Comparison of ENCODE assay signal across 8 cellular contexts in genomic region chr3:124768812-124769211, GRCh38. TPM values are rescaled to one million over a fixed set of nuclear protein-coding genes. Genes with fewer than 3 reads are reported as not detected.
DNase-seq lines count a peak whose midpoint lies in the region; FAIRE-seq and TF ChIP-seq lines count a peak whose summit lies in the region.

No MANE protein-coding gene starts in this region.

- no peak overlapping the region for H3K4me2 ChIP-seq in astrocyte (ENCODE audit: low read length)
- no peak overlapping the region for H3K4me2 ChIP-seq in smooth muscle cell

- no peak overlapping the region for H3K27ac ChIP-seq in astrocyte (ENCODE audit: low read depth, low read length)
- no peak overlapping the region for H3K27ac ChIP-seq in smooth muscle cell (ENCODE audit: low read depth)

- no peaks in the 10 kb centered on the region for H3K9me3 Mint-ChIP-seq in activated CD4-positive, alpha-beta memory T cell treated with anti-CD3 and anti-CD28 coated beads for 36 hours
- no peaks in the 10 kb centered on the region for H3K9me3 Mint-ChIP-seq in activated CD4-positive, alpha-beta memory T cell treated with anti-CD3 and anti-CD28 coated beads, Interleukin-2, amount 10 ng/mL, durations not matched to agents 7 days and 5 days
- no peaks in the 10 kb centered on the region for H3K9me3 Mint-ChIP-seq in astrocyte (ENCODE audit: unreplicated experiment)

- H2AFZ ChIP-seq in astrocyte (ENCODE audit: low read depth, low read length) (no peak overlapping the region), smooth muscle cell (ENCODE audit: low read depth) (no peak overlapping the region)

- intact Hi-C loops in activated CD4-positive, alpha-beta memory T cell treated with anti-CD3 and anti-CD28 coated beads for 36 hours (cut with micrococcal nuclease), result no loop called here

- no peak for FAIRE-seq in astrocyte (lab: Jason Lieb, UNC)

- TF ChIP-seq CTCF in astrocyte (IDR thresholded peaks at IDR 0.05; ENCODE audit: insufficient read depth, low read depth, low read length) (peak; percentile 4), smooth muscle cell (IDR thresholded peaks at IDR 0.05; ENCODE audit: borderline replicate concordance, insufficient read depth, poor library complexity, severe bottlenecking) (peak; percentile 25)

- H3K4me1 Mint-ChIP-seq in activated CD4-positive, alpha-beta memory T cell treated with anti-CD3 and anti-CD28 coated beads for 36 hours (ENCODE audit: low read depth), result no peaks in the 10 kb centered on the region
- H3K4me1 Mint-ChIP-seq in activated CD4-positive, alpha-beta memory T cell treated with anti-CD3 and anti-CD28 coated beads, Interleukin-2, amount 10 ng/mL, durations not matched to agents 7 days and 5 days, result no peaks in the 10 kb centered on the region
- H3K4me1 Mint-ChIP-seq in astrocyte (ENCODE audit: low read depth, unreplicated experiment), result peaks cover 29% of the 10 kb centered on the region

- H3K9me3 ChIP-seq in astrocyte (ENCODE audit: insufficient read depth, low read depth, low read length) (no peaks in the 10 kb centered on the region), smooth muscle cell (replicated peaks; ENCODE audit: low read depth) (no peaks in the 10 kb centered on the region)

- peaks cover 4% of the 10 kb centered on the region for H3K27me3 Mint-ChIP-seq in activated CD4-positive, alpha-beta memory T cell treated with anti-CD3 and anti-CD28 coated beads for 36 hours
- peaks cover 14% of the 10 kb centered on the region for H3K27me3 Mint-ChIP-seq in activated CD4-positive, alpha-beta memory T cell treated with anti-CD3 and anti-CD28 coated beads, Interleukin-2, amount 10 ng/mL, durations not matched to agents 7 days and 5 days
- no peaks in the 10 kb centered on the region for H3K27me3 Mint-ChIP-seq in astrocyte (ENCODE audit: low read depth, unreplicated experiment)

- POLR2A ChIA-PET in activated CD4-positive, alpha-beta memory T cell treated with anti-CD3 and anti-CD28 coated beads for 36 hours (lab: Charles Lee), result no interaction called here
- POLR2A ChIA-PET in activated CD4-positive, alpha-beta memory T cell treated with anti-CD3 and anti-CD28 coated beads, Interleukin-2, amount 10 ng/mL, durations not matched to agents 7 days and 5 days (lab: Charles Lee), result no interaction called here

- H3K36me3 ChIP-seq in astrocyte (ENCODE audit: insufficient read depth, low read length), result peaks cover 18% of the 10 kb centered on the region
- no peaks in the 10 kb centered on the region for H3K36me3 ChIP-seq in smooth muscle cell (ENCODE audit: low read depth)

- DNase-seq in activated CD4-positive, alpha-beta memory T cell treated with anti-CD3 and anti-CD28 coated beads for 36 hours, result peak; percentile 31
- DNase-seq in activated CD4-positive, alpha-beta memory T cell treated with anti-CD3 and anti-CD28 coated beads, Interleukin-2, amount 10 ng/mL, durations not matched to agents 7 days and 5 days, result no peak
- DNase-seq in HT1080 (ENCODE audit: low read depth) (peak; percentile 72), astrocyte (ENCODE audit: low read depth) (no peak), smooth muscle cell (lab: John Stamatoyannopoulos, UW; ENCODE audit: unreplicated experiment) (no peak), NCI-H2171 (lab: John Stamatoyannopoulos, UW) (no peak), NOMO-1 treated with DMSO at 0.1 percent for 48 hours (lab: John Stamatoyannopoulos, UW; ENCODE audit: unreplicated experiment) (no peak), T-helper 2 cell (no peak)

- H3K36me3 Mint-ChIP-seq in activated CD4-positive, alpha-beta memory T cell treated with anti-CD3 and anti-CD28 coated beads for 36 hours, result no peaks in the 10 kb centered on the region
- H3K36me3 Mint-ChIP-seq in activated CD4-positive, alpha-beta memory T cell treated with anti-CD3 and anti-CD28 coated beads, Interleukin-2, amount 10 ng/mL, durations not matched to agents 7 days and 5 days (ENCODE audit: low read depth), result no peaks in the 10 kb centered on the region
- H3K36me3 Mint-ChIP-seq in astrocyte (ENCODE audit: low read depth, unreplicated experiment), result peaks cover 45% of the 10 kb centered on the region

- H3K4me3 ChIP-seq in astrocyte (ENCODE audit: insufficient read depth, low read depth, low read length) (no peak overlapping the region), smooth muscle cell (no peak overlapping the region)

- H3K27ac Mint-ChIP-seq in activated CD4-positive, alpha-beta memory T cell treated with anti-CD3 and anti-CD28 coated beads for 36 hours, result no peak overlapping the region
- H3K27ac Mint-ChIP-seq in activated CD4-positive, alpha-beta memory T cell treated with anti-CD3 and anti-CD28 coated beads, Interleukin-2, amount 10 ng/mL, durations not matched to agents 7 days and 5 days, result no peak overlapping the region
- no peak overlapping the region for H3K27ac Mint-ChIP-seq in astrocyte (ENCODE audit: unreplicated experiment)

- CTCF ChIA-PET in activated CD4-positive, alpha-beta memory T cell treated with anti-CD3 and anti-CD28 coated beads for 36 hours (lab: Charles Lee), result interaction anchor here (2.0 to 2.4 kb wide), 2 partner anchors 133 kb away, joined by 15 to 17 read pairs; no protein-coding TSS in a partner anchor
- CTCF ChIA-PET in activated CD4-positive, alpha-beta memory T cell treated with anti-CD3 and anti-CD28 coated beads, Interleukin-2, amount 10 ng/mL, durations not matched to agents 7 days and 5 days (lab: Charles Lee), result interaction anchor here (0.5 to 5.4 kb wide), 3 partner anchors 10 to 137 kb away, joined by 3 to 41 read pairs (median 3); no protein-coding TSS in a partner anchor

- H3K27me3 ChIP-seq in astrocyte (ENCODE audit: insufficient read depth, low read length) (no peaks in the 10 kb centered on the region), smooth muscle cell (ENCODE audit: low read depth) (no peaks in the 10 kb centered on the region)

- H3K9ac ChIP-seq in astrocyte (ENCODE audit: low read length), result no peak overlapping the region
- no peak overlapping the region for H3K9ac ChIP-seq in smooth muscle cell (ENCODE audit: low read depth)

- H3K4me1 ChIP-seq in astrocyte (ENCODE audit: insufficient read depth, low read length) (peaks cover 18% of the 10 kb centered on the region), smooth muscle cell (ENCODE audit: low read depth) (peaks cover 17% of the 10 kb centered on the region)

- H4K20me1 ChIP-seq in astrocyte (ENCODE audit: insufficient read depth, low read length), result peaks cover 4% of the 10 kb centered on the region
- H4K20me1 ChIP-seq in smooth muscle cell (ENCODE audit: low read depth), result no peaks in the 10 kb centered on the region

- H3K79me2 ChIP-seq in astrocyte (ENCODE audit: insufficient read depth, low read length) (no peaks in the 10 kb centered on the region), smooth muscle cell (ENCODE audit: low read depth) (no peaks in the 10 kb centered on the region)

- WGBS in smooth muscle cell (ENCODE audit: low lambda C conversion rate), result 76% methylated on average over 7 of the region's 7 CpGs

- peaks cover 26% of the 10 kb centered on the region for H3F3A ChIP-seq in smooth muscle cell (ENCODE audit: low read depth)

- H3K4me3 Mint-ChIP-seq in activated CD4-positive, alpha-beta memory T cell treated with anti-CD3 and anti-CD28 coated beads for 36 hours, result no peak overlapping the region
- no peak overlapping the region for H3K4me3 Mint-ChIP-seq in activated CD4-positive, alpha-beta memory T cell treated with anti-CD3 and anti-CD28 coated beads, Interleukin-2, amount 10 ng/mL, durations not matched to agents 7 days and 5 days
- no peak overlapping the region for H3K4me3 Mint-ChIP-seq in astrocyte (ENCODE audit: unreplicated experiment)

RNA-seq across cellular contexts. Expression of gene UMPS, which starts 38.6 kb away (rescaled TPM):
- 10 to 100 TPM; 40.9 to 48.1 TPM for total RNA-seq in activated CD4-positive, alpha-beta memory T cell treated with anti-CD3 and anti-CD28 coated beads for 36 hours
- 10 to 100 TPM; 23.3 to 26.3 TPM for total RNA-seq in activated CD4-positive, alpha-beta memory T cell treated with anti-CD3 and anti-CD28 coated beads, Interleukin-2, amount 10 ng/mL, durations not matched to agents 7 days and 5 days
- 98.9 and 118 TPM in 2 replicates for total RNA-seq in HT1080 (2014; rRNA removed; shearing (Covaris generic))
- polyA plus RNA-seq in HT1080 (2015; cell fraction: cytosol; rRNA removed), result 54.2 and 70.7 TPM in 2 replicates
- 73.6 and 81.9 TPM in 2 replicates for polyA plus RNA-seq in HT1080 (2015; cell fraction: nucleus; rRNA removed)
- 25.4 and 38.3 TPM in 2 replicates for total RNA-seq in astrocyte
- total RNA-seq in smooth muscle cell, result 16.9 and 79.2 TPM in 2 replicates
- polyA plus RNA-seq in smooth muscle cell, result 22.3 and 26.4 TPM in 2 replicates

Comparison
In these comparisons a context has a peak if more than half of its experiments do, and no peak if none do; other contexts are left out.
1. DNase-seq: peak in activated CD4-positive, alpha-beta memory T cell treated with anti-CD3 and anti-CD28 coated beads for 36 hours (single experiment) and HT1080 (single experiment); none in activated CD4-positive, alpha-beta memory T cell treated with anti-CD3 and anti-CD28 coated beads, Interleukin-2, amount 10 ng/mL, durations not matched to agents 7 days and 5 days (single experiment), astrocyte (single experiment), smooth muscle cell (single experiment), NCI-H2171 (single experiment), NOMO-1 treated with DMSO at 0.1 percent for 48 hours (single experiment) and T-helper 2 cell (0 of 5).